1 cellular context compared by ENCODE assay signal in genomic region chr11:563066-563811, GRCh38.
TF ChIP-seq lines count a peak whose summit lies in the region.

No MANE protein-coding gene starts in this region.

TF ChIP-seq in HepG2, 621 proteins besides CTCF, POLR2A, EP300 and RAD21:
- TF ChIP-seq GLI4 (CRISPR knock-in tag; IDR thresholded peaks at IDR 0.05; ENCODE audit: borderline replicate concordance): no peak
- peak; percentile 51 for TF ChIP-seq AGO1 (IDR thresholded peaks at IDR 0.05; ENCODE audit: low read depth, low read length, poor library complexity, severe bottlenecking)
- TF ChIP-seq, protein P1, sequence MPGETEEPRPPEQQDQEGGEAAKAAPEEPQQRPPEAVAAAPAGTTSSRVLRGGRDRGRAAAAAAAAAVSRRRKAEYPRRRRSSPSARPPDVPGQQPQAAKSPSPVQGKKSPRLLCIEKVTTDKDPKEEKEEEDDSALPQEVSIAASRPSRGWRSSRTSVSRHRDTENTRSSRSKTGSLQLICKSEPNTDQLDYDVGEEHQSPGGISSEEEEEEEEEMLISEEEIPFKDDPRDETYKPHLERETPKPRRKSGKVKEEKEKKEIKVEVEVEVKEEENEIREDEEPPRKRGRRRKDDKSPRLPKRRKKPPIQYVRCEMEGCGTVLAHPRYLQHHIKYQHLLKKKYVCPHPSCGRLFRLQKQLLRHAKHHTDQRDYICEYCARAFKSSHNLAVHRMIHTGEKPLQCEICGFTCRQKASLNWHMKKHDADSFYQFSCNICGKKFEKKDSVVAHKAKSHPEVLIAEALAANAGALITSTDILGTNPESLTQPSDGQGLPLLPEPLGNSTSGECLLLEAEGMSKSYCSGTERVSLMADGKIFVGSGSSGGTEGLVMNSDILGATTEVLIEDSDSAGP (CRISPR knock-in tag; IDR thresholded peaks at IDR 0.05; ENCODE audit: borderline replicate concordance): 0 out of 2 replicates have a peak, but pooled peaks have one; percentile 16
- peak; percentile 60 for TF ChIP-seq RBFOX2 (IDR thresholded peaks at IDR 0.05; ENCODE audit: low read depth, low read length)
- no peak for TF ChIP-seq TSC22D2 (CRISPR knock-in tag; IDR thresholded peaks at IDR 0.05; ENCODE audit: borderline replicate concordance)
- TF ChIP-seq, protein P2, sequence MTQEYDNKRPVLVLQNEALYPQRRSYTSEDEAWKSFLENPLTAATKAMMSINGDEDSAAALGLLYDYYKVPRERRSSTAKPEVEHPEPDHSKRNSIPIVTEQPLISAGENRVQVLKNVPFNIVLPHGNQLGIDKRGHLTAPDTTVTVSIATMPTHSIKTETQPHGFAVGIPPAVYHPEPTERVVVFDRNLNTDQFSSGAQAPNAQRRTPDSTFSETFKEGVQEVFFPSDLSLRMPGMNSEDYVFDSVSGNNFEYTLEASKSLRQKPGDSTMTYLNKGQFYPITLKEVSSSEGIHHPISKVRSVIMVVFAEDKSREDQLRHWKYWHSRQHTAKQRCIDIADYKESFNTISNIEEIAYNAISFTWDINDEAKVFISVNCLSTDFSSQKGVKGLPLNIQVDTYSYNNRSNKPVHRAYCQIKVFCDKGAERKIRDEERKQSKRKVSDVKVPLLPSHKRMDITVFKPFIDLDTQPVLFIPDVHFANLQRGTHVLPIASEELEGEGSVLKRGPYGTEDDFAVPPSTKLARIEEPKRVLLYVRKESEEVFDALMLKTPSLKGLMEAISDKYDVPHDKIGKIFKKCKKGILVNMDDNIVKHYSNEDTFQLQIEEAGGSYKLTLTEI (CRISPR knock-in tag; conservative IDR thresholded peaks at IDR 0.05): no peak
- TF ChIP-seq ZNF816 (CRISPR knock-in tag; IDR thresholded peaks at IDR 0.05; ENCODE audit: borderline replicate concordance): no peak
- no peak for TF ChIP-seq GABPB1 (CRISPR knock-in tag; IDR thresholded peaks at IDR 0.05)
- TF ChIP-seq TBX2 (CRISPR knock-in tag; IDR thresholded peaks at IDR 0.05; ENCODE audit: borderline replicate concordance): no peak
- TF ChIP-seq, protein P3, sequence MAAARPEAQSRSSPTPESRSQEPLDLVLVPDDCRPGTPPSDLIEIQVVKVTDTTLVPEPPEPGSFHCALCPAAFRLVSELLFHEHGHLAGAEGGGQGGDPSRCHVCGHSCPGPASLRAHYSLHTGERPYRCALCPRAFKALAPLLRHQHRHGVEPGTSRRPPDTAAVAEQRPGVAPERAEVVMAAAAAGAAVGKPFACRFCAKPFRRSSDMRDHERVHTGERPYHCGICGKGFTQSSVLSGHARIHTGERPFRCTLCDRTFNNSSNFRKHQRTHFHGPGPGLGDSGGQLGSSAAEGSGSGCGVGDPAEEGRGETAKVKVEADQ (CRISPR knock-in tag; IDR thresholded peaks at IDR 0.05; ENCODE audit: borderline replicate concordance): no peak
- TF ChIP-seq, protein P4, sequence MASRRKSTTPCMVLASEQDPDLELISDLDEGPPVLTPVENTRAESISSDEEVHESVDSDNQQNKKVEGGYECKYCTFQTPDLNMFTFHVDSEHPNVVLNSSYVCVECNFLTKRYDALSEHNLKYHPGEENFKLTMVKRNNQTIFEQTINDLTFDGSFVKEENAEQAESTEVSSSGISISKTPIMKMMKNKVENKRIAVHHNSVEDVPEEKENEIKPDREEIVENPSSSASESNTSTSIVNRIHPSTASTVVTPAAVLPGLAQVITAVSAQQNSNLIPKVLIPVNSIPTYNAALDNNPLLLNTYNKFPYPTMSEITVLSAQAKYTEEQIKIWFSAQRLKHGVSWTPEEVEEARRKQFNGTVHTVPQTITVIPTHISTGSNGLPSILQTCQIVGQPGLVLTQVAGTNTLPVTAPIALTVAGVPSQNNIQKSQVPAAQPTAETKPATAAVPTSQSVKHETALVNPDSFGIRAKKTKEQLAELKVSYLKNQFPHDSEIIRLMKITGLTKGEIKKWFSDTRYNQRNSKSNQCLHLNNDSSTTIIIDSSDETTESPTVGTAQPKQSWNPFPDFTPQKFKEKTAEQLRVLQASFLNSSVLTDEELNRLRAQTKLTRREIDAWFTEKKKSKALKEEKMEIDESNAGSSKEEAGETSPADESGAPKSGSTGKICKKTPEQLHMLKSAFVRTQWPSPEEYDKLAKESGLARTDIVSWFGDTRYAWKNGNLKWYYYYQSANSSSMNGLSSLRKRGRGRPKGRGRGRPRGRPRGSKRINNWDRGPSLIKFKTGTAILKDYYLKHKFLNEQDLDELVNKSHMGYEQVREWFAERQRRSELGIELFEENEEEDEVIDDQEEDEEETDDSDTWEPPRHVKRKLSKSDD (CRISPR knock-in tag; IDR thresholded peaks at IDR 0.05; ENCODE audit: low read depth): no peak
- TF ChIP-seq ZEB1 (IDR thresholded peaks at IDR 0.05; ENCODE audit: insufficient replicate concordance, low read depth): no peak
- TF ChIP-seq, protein P5, sequence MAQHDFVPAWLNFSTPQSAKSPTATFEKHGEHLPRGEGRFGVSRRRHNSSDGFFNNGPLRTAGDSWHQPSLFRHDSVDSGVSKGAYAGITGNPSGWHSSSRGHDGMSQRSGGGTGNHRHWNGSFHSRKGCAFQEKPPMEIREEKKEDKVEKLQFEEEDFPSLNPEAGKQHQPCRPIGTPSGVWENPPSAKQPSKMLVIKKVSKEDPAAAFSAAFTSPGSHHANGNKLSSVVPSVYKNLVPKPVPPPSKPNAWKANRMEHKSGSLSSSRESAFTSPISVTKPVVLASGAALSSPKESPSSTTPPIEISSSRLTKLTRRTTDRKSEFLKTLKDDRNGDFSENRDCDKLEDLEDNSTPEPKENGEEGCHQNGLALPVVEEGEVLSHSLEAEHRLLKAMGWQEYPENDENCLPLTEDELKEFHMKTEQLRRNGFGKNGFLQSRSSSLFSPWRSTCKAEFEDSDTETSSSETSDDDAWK (CRISPR knock-in tag; IDR thresholded peaks at IDR 0.05): no peak
- TF ChIP-seq RFXAP (CRISPR knock-in tag; IDR thresholded peaks at IDR 0.05; ENCODE audit: borderline replicate concordance): no peak
